Comparison of ENCODE assay signal across 8 cellular contexts in genomic region chr6:12011276-12012112, GRCh38. TPM values are rescaled to one million over a fixed set of nuclear protein-coding genes. Genes with fewer than 3 reads are reported as not detected.
DNase-seq lines count a peak whose midpoint lies in the region; ATAC-seq and TF ChIP-seq lines count a peak whose summit lies in the region.

No MANE protein-coding gene starts in this region.

- TF ChIP-seq EP300 in SK-N-SH (IDR thresholded peaks at IDR 0.05; ENCODE audit: borderline replicate concordance in 1 of 2, low read depth in 1 of 2, low read length in 1 of 2) (peak; percentile 5 to 47; a peak in 2 of 4 replicates), transverse colon (IDR thresholded peaks at IDR 0.05; ENCODE audit: low read depth) (peak; percentile 87)

- H3K4me2 ChIP-seq in SK-N-SH: no peak overlapping the region
- H3K4me2 ChIP-seq in parathyroid adenoma (ENCODE audit: low read length): no peak overlapping the region

- no peaks in the 10 kb centered on the region for H3K27me3 Mint-ChIP-seq in activated naive CD4-positive, alpha-beta T cell treated with anti-CD3 and anti-CD28 coated beads, Interleukin-2, amount 50 U/mL, for 24 hours

- DNase-seq in NCI-H1092 (lab: John Stamatoyannopoulos, UW) (peak; percentile 72), SK-N-SH (peak; percentile 96), globus pallidus (ENCODE audit: low spot score) (peak; percentile 95), transverse colon (peak; percentile 98)

- no peaks in the 10 kb centered on the region for H3K9me2 ChIP-seq in SK-N-SH

- H2AFZ ChIP-seq in SK-N-SH (ENCODE audit: low read depth): no peak overlapping the region
- H2AFZ ChIP-seq in parathyroid adenoma: no peak overlapping the region

- WGBS in SK-N-SH (ENCODE audit: low lambda C conversion rate): 1% methylated on average over 16 of the region's 108 CpGs
- 1% methylated on average over 45 of the region's 108 CpGs; no CpG with 5 or more reads in 1 of the 2 donors for WGBS in transverse colon (ENCODE audit: low coverage in 1 of 2), 2 donors

- H3K79me2 ChIP-seq in SK-N-SH (ENCODE audit: insufficient read depth) (peaks cover 44% of the 10 kb centered on the region), parathyroid adenoma (no peaks in the 10 kb centered on the region)

- H3K27ac Mint-ChIP-seq in activated naive CD4-positive, alpha-beta T cell treated with anti-CD3 and anti-CD28 coated beads, Interleukin-2, amount 50 U/mL, for 24 hours: peak overlapping the region; percentile 97

- peak overlapping the region; percentile 95 to 99 for H3K27ac ChIP-seq in SK-N-SH (ENCODE audit: low read depth in 2 of 2, low read length in 1 of 2)
- H3K27ac ChIP-seq in parathyroid adenoma: peak overlapping the region; percentile 99
- peak overlapping the region; percentile 96 to 99 (median 99) for H3K27ac ChIP-seq in transverse colon

- peaks cover 38% of the 10 kb centered on the region for H3F3A ChIP-seq in SK-N-SH (replicated peaks; ENCODE audit: insufficient read depth)

- H3K4me1 ChIP-seq in SK-N-SH (ENCODE audit: control insufficient read depth in 1 of 2, insufficient read depth in 2 of 2, low read depth in 1 of 2, low read length in 1 of 2) (peaks cover 5 to 13% of the 10 kb centered on the region in 2 experiments; a peak in 3 of 4 replicates), parathyroid adenoma (peaks cover 19% of the 10 kb centered on the region), transverse colon (peaks cover 0 to 39% (median 31%) of the 10 kb centered on the region in 4 donors)

- H3K4me3 Mint-ChIP-seq in activated naive CD4-positive, alpha-beta T cell treated with anti-CD3 and anti-CD28 coated beads, Interleukin-2, amount 50 U/mL, for 24 hours: peak overlapping the region; percentile 95

- H3K9ac ChIP-seq in SK-N-SH (peak overlapping the region; percentile 100; the same call in 1 of the 2 replicates), parathyroid adenoma (no peak overlapping the region)

- intact Hi-C loops in transverse colon (cut with DNase I; ENCODE audit: low total_unique reads): no loop called here

- H3K4me3 ChIP-seq in SK-N-SH (ENCODE audit: low read depth in 2 of 2, low read length in 1 of 2) (peak overlapping the region in 1 of 2 experiments; percentile 87; a peak in 2 of 4 replicates), parathyroid adenoma (ENCODE audit: low read depth, low read length) (peak overlapping the region; percentile 65), transverse colon (peak overlapping the region; percentile 41 to 93 (median 76))

- peaks cover 14% of the 10 kb centered on the region for H3K36me3 Mint-ChIP-seq in activated naive CD4-positive, alpha-beta T cell treated with anti-CD3 and anti-CD28 coated beads, Interleukin-2, amount 50 U/mL, for 24 hours

- CTCF ChIA-PET in SK-N-SH (lab: Yijun Ruan, JAX): interaction anchor here (0.6 to 2.1 kb wide), 3 partner anchors 312 to 594 kb away, joined by 3 to 5 read pairs (median 3); no protein-coding TSS in a partner anchor

- no peaks in the 10 kb centered on the region for H3K27me3 ChIP-seq in SK-N-SH (ENCODE audit: insufficient read depth)
- H3K27me3 ChIP-seq in parathyroid adenoma (ENCODE audit: control insufficient read depth, insufficient read depth, low read length): no peaks in the 10 kb centered on the region
- no peaks in the 10 kb centered on the region for H3K27me3 ChIP-seq in transverse colon

- no peaks in the 10 kb centered on the region for H3K9me3 ChIP-seq in SK-N-SH
- H3K9me3 ChIP-seq in parathyroid adenoma (ENCODE audit: control insufficient read depth, low read length): no peaks in the 10 kb centered on the region
- H3K9me3 ChIP-seq in transverse colon: no peaks in the 10 kb centered on the region

- peaks cover 12% of the 10 kb centered on the region in 2 experiments for H3K36me3 ChIP-seq in SK-N-SH (replicated peaks in 1 of 2; ENCODE audit: control insufficient read depth in 1 of 2, insufficient read depth in 2 of 2, low read length in 1 of 2)
- no peaks in the 10 kb centered on the region for H3K36me3 ChIP-seq in parathyroid adenoma (ENCODE audit: control insufficient read depth, insufficient read depth, low read length)
- no peaks in the 10 kb centered on the region for H3K36me3 ChIP-seq in transverse colon

- ATAC-seq in HG02588 (IDR thresholded peaks at IDR 0.05; ENCODE audit: unreplicated experiment): peak; percentile 60

- no peaks in the 10 kb centered on the region for H3K9me3 Mint-ChIP-seq in activated naive CD4-positive, alpha-beta T cell treated with anti-CD3 and anti-CD28 coated beads, Interleukin-2, amount 50 U/mL, for 24 hours

- H4K20me1 ChIP-seq in SK-N-SH (ENCODE audit: insufficient read depth): no peaks in the 10 kb centered on the region

- peaks cover 64% of the 10 kb centered on the region for H3K4me1 Mint-ChIP-seq in activated naive CD4-positive, alpha-beta T cell treated with anti-CD3 and anti-CD28 coated beads, Interleukin-2, amount 50 U/mL, for 24 hours

- no peak for TF ChIP-seq CTCF in SK-N-SH (IDR thresholded peaks at IDR 0.05)
- TF ChIP-seq CTCF in parathyroid adenoma (IDR thresholded peaks at IDR 0.05): no peak
- TF ChIP-seq CTCF in transverse colon (IDR thresholded peaks at IDR 0.05): no peak

- POLR2A ChIA-PET in SK-N-SH (lab: Yijun Ruan, JAX): no interaction called here

- in situ Hi-C loops in transverse colon (cut with MboI; ENCODE audit: low pct_ligation_motif_present in 1 of 4, low pct_unique_long_range_greater_than_20kb in 1 of 4, low sequenced_read_pairs in 3 of 4): no loop called here

- peak; percentile 25 for TF ChIP-seq POLR2A in GM10847 (IDR thresholded peaks at IDR 0.05; ENCODE audit: extremely low read depth, insufficient read length)
- no peak for TF ChIP-seq POLR2A in transverse colon (IDR thresholded peaks at IDR 0.05)

- no peak for TF ChIP-seq RAD21 in SK-N-SH (IDR thresholded peaks at IDR 0.05; ENCODE audit: low read length)

TF ChIP-seq in SK-N-SH, 30 proteins besides CTCF, POLR2A, EP300 and RAD21 (continues in another document):
- TF ChIP-seq JUND (IDR thresholded peaks at IDR 0.05) (peak; percentile 60), FOXJ3 (CRISPR knock-in tag; IDR thresholded peaks at IDR 0.05) (no peak), MAX (IDR thresholded peaks at IDR 0.05; ENCODE audit: low read depth) (peak; percentile 78), USF2 (IDR thresholded peaks at IDR 0.05; ENCODE audit: borderline replicate concordance, low read depth, low read length) (no peak), SMC3 (IDR thresholded peaks at IDR 0.05; ENCODE audit: low read depth, low read length) (no peak), TCF12 (IDR thresholded peaks at IDR 0.05) (peak; percentile 37; the same call in 1 of the 2 replicates), TAF1 (IDR thresholded peaks at IDR 0.05; ENCODE audit: borderline replicate concordance, low read depth, low read length) (no peak; the same call in 1 of the 2 replicates), GABPA (IDR thresholded peaks at IDR 0.05; ENCODE audit: low read depth) (peak; percentile 45; the same call in 1 of the 2 replicates), IRF3 (IDR thresholded peaks at IDR 0.05; ENCODE audit: low read depth, low read length) (no peak), RXRA (IDR thresholded peaks at IDR 0.05; ENCODE audit: borderline replicate concordance, low read depth) (peak; percentile 60; the same call in 1 of the 2 replicates), CHD2 (IDR thresholded peaks at IDR 0.05; ENCODE audit: low read length, partially characterized antibody) (peak; percentile 38), FOSL2 (IDR thresholded peaks at IDR 0.05; ENCODE audit: borderline replicate concordance, low read depth) (no peak; the same call in none of the 2 replicates), MXI1 (IDR thresholded peaks at IDR 0.05; ENCODE audit: low read depth, low read length) (peak; percentile 59; the same call in 1 of the 2 replicates)
- TF ChIP-seq, protein P1, sequence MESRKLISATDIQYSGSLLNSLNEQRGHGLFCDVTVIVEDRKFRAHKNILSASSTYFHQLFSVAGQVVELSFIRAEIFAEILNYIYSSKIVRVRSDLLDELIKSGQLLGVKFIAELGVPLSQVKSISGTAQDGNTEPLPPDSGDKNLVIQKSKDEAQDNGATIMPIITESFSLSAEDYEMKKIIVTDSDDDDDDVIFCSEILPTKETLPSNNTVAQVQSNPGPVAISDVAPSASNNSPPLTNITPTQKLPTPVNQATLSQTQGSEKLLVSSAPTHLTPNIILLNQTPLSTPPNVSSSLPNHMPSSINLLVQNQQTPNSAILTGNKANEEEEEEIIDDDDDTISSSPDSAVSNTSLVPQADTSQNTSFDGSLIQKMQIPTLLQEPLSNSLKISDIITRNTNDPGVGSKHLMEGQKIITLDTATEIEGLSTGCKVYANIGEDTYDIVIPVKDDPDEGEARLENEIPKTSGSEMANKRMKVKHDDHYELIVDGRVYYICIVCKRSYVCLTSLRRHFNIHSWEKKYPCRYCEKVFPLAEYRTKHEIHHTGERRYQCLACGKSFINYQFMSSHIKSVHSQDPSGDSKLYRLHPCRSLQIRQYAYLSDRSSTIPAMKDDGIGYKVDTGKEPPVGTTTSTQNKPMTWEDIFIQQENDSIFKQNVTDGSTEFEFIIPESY (IDR thresholded peaks at IDR 0.05; ENCODE audit: borderline replicate concordance, low read depth): no peak

RNA-seq across cellular contexts. Expression of gene HIVEP1, which starts 0.6 kb away (rescaled TPM):
- polyA plus RNA-seq in SK-N-SH (2012; rRNA removed): 7.7 and 10.4 TPM in 2 replicates
- 5.5 and 6.4 TPM in 2 replicates for polyA plus RNA-seq in SK-N-SH (2012; cell fraction: cytosol; rRNA removed)
- polyA plus RNA-seq in SK-N-SH (2012; cell fraction: nucleus; rRNA removed): 19.3 and 21.1 TPM in 2 replicates
- 10 to 100 TPM; 18.9 to 90.9 (median 30.5) TPM for total RNA-seq in transverse colon
